Comparison of ENCODE assay signal across 9 cellular contexts in the genomic region with DNA sequence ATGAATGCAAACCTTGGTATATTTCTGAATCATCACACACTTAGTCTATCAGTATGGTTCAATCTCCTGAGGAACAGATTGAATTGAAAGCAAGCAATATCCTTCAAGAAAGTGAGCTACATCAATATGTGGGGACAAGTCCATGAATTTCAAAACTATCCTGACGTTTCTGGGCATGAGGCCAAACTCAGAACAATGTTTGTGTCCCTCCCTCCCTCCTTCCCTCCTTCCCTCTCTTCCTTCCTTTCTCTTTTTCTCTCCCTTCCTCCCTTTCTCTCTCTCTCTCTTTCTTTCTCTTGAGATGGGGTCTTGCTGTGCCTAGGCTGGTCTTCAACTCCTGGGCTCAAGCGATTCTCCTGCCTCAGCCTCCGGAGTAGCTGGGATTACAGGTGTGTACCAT. TPM values are rescaled to one million over a fixed set of nuclear protein-coding genes. Genes with fewer than 3 reads are reported as not detected.
DNase-seq lines count a peak whose midpoint lies in the region; ATAC-seq and TF ChIP-seq lines count a peak whose summit lies in the region.
"Had no signal": no experiment of that assay in that cellular context is flagged by ENCODE, and none has a peak within 500 bp of the region (broad histone marks: within the 10 kb centered on the region; RNA-seq: fewer than 3 reads in every experiment).

No MANE protein-coding gene starts in this region.

- no peaks in the 10 kb centered on the region for H3K27me3 ChIP-seq in brain microvascular endothelial cell (replicated peaks)

- peak overlapping the region; percentile 97 to 98 for H3K27ac Mint-ChIP-seq in natural killer cell treated with Interleukin-12 subunit alpha and Interleukin-12 subunit beta and Interleukin-15 and Interleukin-18, amount 100 ng/mL, for 72 hours

- no peaks in the 10 kb centered on the region for H3K27me3 Mint-ChIP-seq in natural killer cell treated with Interleukin-12 subunit alpha and Interleukin-12 subunit beta and Interleukin-15 and Interleukin-18, amount 100 ng/mL, for 72 hours

- peaks cover 11% of the 10 kb centered on the region for H3K36me3 ChIP-seq in brain microvascular endothelial cell (replicated peaks)

- TF ChIP-seq CTCF in brain microvascular endothelial cell (IDR thresholded peaks at IDR 0.05; ENCODE audit: low read depth, low read length, missing control alignments), result no peak

- ATAC-seq in natural killer cell treated with Interleukin-12 subunit alpha and Interleukin-12 subunit beta and Interleukin-15 and Interleukin-18, amount 100 ng/mL, for 72 hours, result no peak

- no peak overlapping the region for H3K4me3 ChIP-seq in brain microvascular endothelial cell (ENCODE audit: low read depth, low read length)

- peak overlapping the region; percentile 84 for H3K4me3 Mint-ChIP-seq in natural killer cell treated with Interleukin-12 subunit alpha and Interleukin-12 subunit beta and Interleukin-15 and Interleukin-18, amount 100 ng/mL, for 72 hours

- DNase-seq in NCI-H1105 treated with DMSO at 0.1 percent for 48 hours (lab: John Stamatoyannopoulos, UW) (peak; percentile 14), NCI-H1105 (lab: John Stamatoyannopoulos, UW) (no peak), MV-4-11 (lab: John Stamatoyannopoulos, UW) (peak; percentile 24), brain microvascular endothelial cell (peak; percentile 52), AG08396 (ENCODE audit: low spot score) (no peak), 8988T (no peak), retina (no peak)
- no peak for DNase-seq in natural killer cell treated with Interleukin-12 subunit alpha and Interleukin-12 subunit beta and Interleukin-15 and Interleukin-18, amount 100 ng/mL, for 72 hours (ENCODE audit: low spot score)
- DNase-seq: NCI-H524 had no signal

- peaks cover 8% of the 10 kb centered on the region for H3K36me3 Mint-ChIP-seq in natural killer cell treated with Interleukin-12 subunit alpha and Interleukin-12 subunit beta and Interleukin-15 and Interleukin-18, amount 100 ng/mL, for 72 hours

- in situ Hi-C loops in brain microvascular endothelial cell (cut with HindIII; ENCODE audit: low pct_ligation_motif_present, low sequenced_read_pairs), result no loop called here

- H3K27ac ChIP-seq in brain microvascular endothelial cell, result no peak overlapping the region

- peaks cover 38 to 61% of the 10 kb centered on the region in 2 donors for H3K4me1 Mint-ChIP-seq in natural killer cell treated with Interleukin-12 subunit alpha and Interleukin-12 subunit beta and Interleukin-15 and Interleukin-18, amount 100 ng/mL, for 72 hours (ENCODE audit: low read depth in 2 of 2)

- no peaks in the 10 kb centered on the region for H3K9me3 Mint-ChIP-seq in natural killer cell treated with Interleukin-12 subunit alpha and Interleukin-12 subunit beta and Interleukin-15 and Interleukin-18, amount 100 ng/mL, for 72 hours

RNA-seq across cellular contexts. Expression of a gene that starts 27.9 kb away (rescaled TPM):
- total RNA-seq in natural killer cell treated with Interleukin-12 subunit alpha and Interleukin-12 subunit beta and Interleukin-15 and Interleukin-18, amount 100 ng/mL, for 72 hours, result 100 to 1,000 TPM; 142 to 150 TPM

Comparison
In these comparisons a context has a peak if more than half of its experiments do, and no peak if none do; other contexts are left out.
1. DNase-seq: peak in NCI-H1105 treated with DMSO at 0.1 percent for 48 hours (single experiment), MV-4-11 (single experiment) and brain microvascular endothelial cell (single experiment); none in NCI-H1105 (single experiment), natural killer cell treated with Interleukin-12 subunit alpha and Interleukin-12 subunit beta and Interleukin-15 and Interleukin-18, amount 100 ng/mL, for 72 hours (single experiment), AG08396 (single experiment), 8988T (single experiment) and retina (single experiment).